Comparison of ENCODE assay signal across 9 cellular contexts in the genomic region with DNA sequence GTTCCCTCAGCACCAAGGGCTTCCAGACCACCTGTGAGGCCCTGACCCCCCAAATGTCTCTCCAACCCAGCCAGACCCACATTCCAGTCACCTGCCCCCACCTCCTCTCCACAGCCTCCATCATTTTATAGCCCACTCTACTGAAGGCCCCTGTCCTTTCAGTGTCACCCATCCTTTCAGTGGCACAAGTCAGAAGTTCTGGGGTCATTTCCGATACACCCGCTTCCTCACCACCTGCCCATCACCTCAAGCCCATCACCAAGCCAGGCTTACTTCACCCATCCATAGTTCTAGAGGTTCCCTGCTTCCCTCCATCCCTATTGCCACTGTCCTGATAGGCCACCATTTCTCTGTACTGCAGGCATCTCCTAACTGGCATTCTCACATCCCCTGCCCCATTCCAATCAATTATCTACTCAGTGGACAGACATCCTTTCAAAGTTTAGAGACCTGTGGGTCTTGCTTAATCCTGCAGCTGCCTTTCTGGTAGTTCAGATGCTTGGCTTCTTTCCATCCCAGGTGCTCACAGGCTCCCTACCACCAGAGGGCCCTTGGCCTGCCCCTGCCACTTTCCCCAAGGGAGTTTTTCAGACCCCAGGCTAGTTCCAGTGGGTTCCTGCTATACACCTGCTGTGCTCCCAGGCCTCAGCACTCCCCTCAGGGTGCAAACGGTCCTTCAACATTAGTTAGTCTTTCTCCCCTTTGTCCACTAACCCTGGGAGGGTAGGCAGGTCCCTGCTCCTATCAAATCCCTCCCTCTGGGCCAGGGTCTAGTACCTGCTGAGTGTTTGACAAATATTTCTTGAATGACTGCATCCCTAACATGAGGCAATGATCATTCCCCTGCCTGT. TPM values are rescaled to one million over a fixed set of nuclear protein-coding genes. Genes with fewer than 3 reads are reported as not detected.
DNase-seq lines count a peak whose midpoint lies in the region; ATAC-seq and TF ChIP-seq lines count a peak whose summit lies in the region.
"Had no signal": no experiment of that assay in that cellular context is flagged by ENCODE, and none has a peak within 500 bp of the region (broad histone marks: within the 10 kb centered on the region; RNA-seq: fewer than 3 reads in every experiment).

No MANE protein-coding gene starts in this region.

- no peak overlapping the region for H4K12ac ChIP-seq in trophoblast cell (ENCODE audit: low read depth, low read length)

- H3K9me2 ChIP-seq in GM23248 (ENCODE audit: insufficient read depth), result no peaks in the 10 kb centered on the region

- H3K9me3 Mint-ChIP-seq in central memory CD8-positive, alpha-beta T cell, result no peaks in the 10 kb centered on the region

- H2AK5ac ChIP-seq in trophoblast cell (ENCODE audit: low read length), result no peak overlapping the region

- H3K27ac ChIP-seq in trophoblast cell (ENCODE audit: low read depth, low read length) (no peak overlapping the region), GM23248 (no peak overlapping the region)

- TF ChIP-seq CTCF in GM13976 (IDR thresholded peaks at IDR 0.05; ENCODE audit: borderline replicate concordance, control extremely low read depth, extremely low read depth, insufficient read depth, missing control alignments), result peak; percentile 18

- H3F3A ChIP-seq in GM23248 (ENCODE audit: insufficient read depth), result no peaks in the 10 kb centered on the region

- no peaks in the 10 kb centered on the region for H3K36me3 Mint-ChIP-seq in central memory CD8-positive, alpha-beta T cell (ENCODE audit: insufficient read depth)

- H3K79me2 ChIP-seq in trophoblast cell (ENCODE audit: control insufficient read depth, insufficient read depth, low read length, poor library complexity) (peaks cover 5% of the 10 kb centered on the region), GM23248 (ENCODE audit: insufficient read depth) (peaks cover 100% of the 10 kb centered on the region)

- no peaks in the 10 kb centered on the region for H3K27me3 Mint-ChIP-seq in central memory CD8-positive, alpha-beta T cell

- no peak overlapping the region for H2BK5ac ChIP-seq in trophoblast cell (ENCODE audit: low read depth, low read length, poor library complexity)

- H2BK12ac ChIP-seq in trophoblast cell (ENCODE audit: low read length), result no peak overlapping the region

- peaks cover 5% of the 10 kb centered on the region for H3K79me1 ChIP-seq in trophoblast cell (ENCODE audit: low read length)

- H3K27me3 ChIP-seq in trophoblast cell (ENCODE audit: insufficient read depth, low read length) (no peaks in the 10 kb centered on the region), GM23248 (replicated peaks; ENCODE audit: insufficient read depth) (no peaks in the 10 kb centered on the region)
- H3K27me3 ChIP-seq: MG63 had no signal

- no peak overlapping the region for H2BK120ac ChIP-seq in trophoblast cell (ENCODE audit: insufficient read depth, low read length, poor library complexity)

- H3K36me3 ChIP-seq in trophoblast cell (ENCODE audit: control insufficient read depth in 1 of 2, insufficient read depth in 2 of 2, low read length in 2 of 2) (peaks cover 13 to 15% of the 10 kb centered on the region in 2 experiments), GM23248 (ENCODE audit: low read depth) (no peaks in the 10 kb centered on the region)
- H3K36me3 ChIP-seq: MG63 had no signal

- H3K9ac ChIP-seq in trophoblast cell (ENCODE audit: low read length) (no peak overlapping the region), GM23248 (no peak overlapping the region)

- H3K27ac Mint-ChIP-seq in central memory CD8-positive, alpha-beta T cell (ENCODE audit: low read depth), result peak overlapping the region; percentile 33

- no CpG with 5 or more reads among the region's 3 CpGs for WGBS in trophoblast cell (ENCODE audit: extremely low coverage, insufficient coverage, insufficient read length)
- WGBS in GM23248 (ENCODE audit: low coverage in 1 of 2, low lambda C conversion rate in 2 of 2, missing lambda C conversion rate in 2 of 2), 2 experiments, result 78 to 85% methylated on average over 3 of the region's 3 CpGs

- no peak for DNase-seq in GM13976 (ENCODE audit: low spot score)
- DNase-seq in NCI-H146 (lab: John Stamatoyannopoulos, UW), result peak; percentile 61
- DNase-seq in central memory CD8-positive, alpha-beta T cell (ENCODE audit: low spot score in 2 of 2), result no peak
- peak; percentile 79 to 83 for DNase-seq in trophoblast cell
- DNase-seq in nucleus accumbens (lab: John Stamatoyannopoulos, UW), result no peak
- no peak for DNase-seq in GM23248
- no peak for DNase-seq in central memory CD4-positive, alpha-beta T cell
- no peak for DNase-seq in activated CD4-positive, alpha-beta T cell treated with anti-CD3 and anti-CD28 coated beads, Interleukin-2, amount 50 U/mL, for 48 hours
- DNase-seq: MG63 had no signal

- H3K4me2 ChIP-seq in trophoblast cell (ENCODE audit: low read length), result no peak overlapping the region
- no peak overlapping the region for H3K4me2 ChIP-seq in GM23248 (ENCODE audit: unreplicated experiment)

- H3K23ac ChIP-seq in trophoblast cell (ENCODE audit: low read length), result no peak overlapping the region

- no peak overlapping the region for H3K18ac ChIP-seq in trophoblast cell (ENCODE audit: low read length)

- no peak overlapping the region for H2AFZ ChIP-seq in trophoblast cell (ENCODE audit: insufficient read depth, low read length, poor library complexity)
- no peak overlapping the region for H2AFZ ChIP-seq in GM23248

- H3K4me3 ChIP-seq in trophoblast cell (ENCODE audit: low read depth, low read length) (no peak overlapping the region), GM23248 (no peak overlapping the region)
- H3K4me3 ChIP-seq: MG63 had no signal

- in situ Hi-C loops in GM13976 (cut with MboI; ENCODE audit: low sequenced_read_pairs, unreplicated experiment) (no loop called here), GM23248 (cut with MboI) (no loop called here)

- peaks cover 35% of the 10 kb centered on the region for H4K20me1 ChIP-seq in GM23248 (ENCODE audit: insufficient read depth)

- no peak overlapping the region for H4K8ac ChIP-seq in trophoblast cell (ENCODE audit: low read depth, low read length)

- no peak overlapping the region for H3K4ac ChIP-seq in trophoblast cell (ENCODE audit: low read depth, low read length)

- no peak overlapping the region for H4K91ac ChIP-seq in trophoblast cell (ENCODE audit: low read depth, low read length)

- no peak overlapping the region for H3K4me3 Mint-ChIP-seq in central memory CD8-positive, alpha-beta T cell

- H3K4me1 Mint-ChIP-seq in central memory CD8-positive, alpha-beta T cell, result no peaks in the 10 kb centered on the region

- H3K9me3 ChIP-seq in trophoblast cell (ENCODE audit: insufficient read depth, low read depth, low read length) (peaks cover 2% of the 10 kb centered on the region), GM23248 (ENCODE audit: low read depth) (no peaks in the 10 kb centered on the region)
- H3K9me3 ChIP-seq: MG63 had no signal

- ATAC-seq in central memory CD8-positive, alpha-beta T cell (replicated peaks; ENCODE audit: extremely low read depth, poor library complexity, severe bottlenecking), result no peak

- H3K4me1 ChIP-seq in trophoblast cell (ENCODE audit: control insufficient read depth in 1 of 2, insufficient read depth in 2 of 2, low read length in 2 of 2), result peaks cover 42 to 47% of the 10 kb centered on the region in 2 experiments
- peaks cover 15% of the 10 kb centered on the region for H3K4me1 ChIP-seq in GM23248 (ENCODE audit: insufficient read depth)

- no peak overlapping the region for H3K14ac ChIP-seq in trophoblast cell (ENCODE audit: low read length)

RNA-seq across cellular contexts. Expression of a gene that starts 7.6 kb away (rescaled TPM):
- polyA plus RNA-seq in trophoblast cell (2013), result 0.19 and 0.21 TPM in 2 replicates
- total RNA-seq in GM23248 (2014; rRNA removed; shearing (Covaris generic)), result 0.86 and 1.1 TPM in 2 replicates
- polyA plus RNA-seq in GM23248 (2016; fragmentation: Nextera tagmentation; extraction: Ambion mirVana), result 0.28 and 0.49 TPM in 2 replicates

Comparison
In these comparisons a context has a peak if more than half of its experiments do, and no peak if none do; other contexts are left out.
1. DNase-seq: peak in NCI-H146 (single experiment) and trophoblast cell (2 of 2); none in GM13976 (single experiment), central memory CD8-positive, alpha-beta T cell (0 of 2), nucleus accumbens (0 of 56), GM23248 (single experiment), central memory CD4-positive, alpha-beta T cell (single experiment) and activated CD4-positive, alpha-beta T cell treated with anti-CD3 and anti-CD28 coated beads, Interleukin-2, amount 50 U/mL, for 48 hours (0 of 2).